In genomic region chr19:36331353-36332228, GRCh38 we compare ENCODE assay signal across 8 cellular contexts. TPM values are rescaled to one million over a fixed set of nuclear protein-coding genes. Genes with fewer than 3 reads are reported as not detected.
A peak's percentile ranks its signal among the peaks of the same experiment; 100 is the strongest.
DNase-seq lines count a peak whose midpoint lies in the region; ATAC-seq and TF ChIP-seq lines count a peak whose summit lies in the region.

No MANE protein-coding gene starts in this region.

- no peak for TF ChIP-seq CTCF in mucosa of descending colon (IDR thresholded peaks at IDR 0.05)

- H3K4me1 ChIP-seq in mucosa of descending colon (ENCODE audit: low read depth) = peaks cover 3% of the 10 kb centered on the region

- DNase-seq in DMS79 treated with DMSO at 0.1 percent for 48 hours (lab: John Stamatoyannopoulos, UW) (peak; percentile 99), NCI-H748 (lab: John Stamatoyannopoulos, UW; ENCODE audit: unreplicated experiment) (peak; percentile 85), activated T-cell treated with anti-CD3 and anti-CD28 coated beads for 24 hours (ENCODE audit: low read depth) (peak; percentile 53), erythroblast (lab: John Stamatoyannopoulos, UW) (peak; percentile 66 to 68), mucosa of descending colon (peak; percentile 69 to 79 (median 74)), NCI-H1436 treated with DMSO at 0.1 percent for 48 hours (lab: John Stamatoyannopoulos, UW) (no peak)
- DNase-seq in stimulated activated CD8-positive, alpha-beta memory T cell treated with anti-CD3 and anti-CD28 coated beads, Interleukin-15, amount 100 ng/mL, for 48 hours (ENCODE audit: low read depth in 2 of 2) = peak; percentile 34 to 48

- no peaks in the 10 kb centered on the region for H3K36me3 ChIP-seq in mucosa of descending colon (ENCODE audit: low read depth)

- peak overlapping the region; percentile 14 for H3K4me3 ChIP-seq in mucosa of descending colon

- H3K9me3 ChIP-seq in mucosa of descending colon = peaks cover 84% of the 10 kb centered on the region

- ATAC-seq in HG02642 (IDR thresholded peaks at IDR 0.05; ENCODE audit: poor library complexity, unreplicated experiment) (peak; percentile 69), mucosa of descending colon (peak; percentile 72)

- no peak for TF ChIP-seq POLR2A in erythroblast (IDR thresholded peaks at IDR 0.05; ENCODE audit: low read length)

- intact Hi-C loops in mucosa of descending colon (cut with DNase I, micrococcal nuclease) = no loop called here

RNA-seq across cellular contexts. Expression of gene ZFP14, which starts 47.4 kb away (rescaled TPM):
- total RNA-seq in mucosa of descending colon = 1 to 10 TPM; 3.4 to 7.5 (median 5.0) TPM
